ENCODE assay signal across 16 cellular contexts in genomic region chr4:146269228-146269653, GRCh38. TPM values are rescaled to one million over a fixed set of nuclear protein-coding genes. Genes with fewer than 3 reads are reported as not detected.
DNase-seq lines count a peak whose midpoint lies in the region; ATAC-seq lines count a peak whose summit lies in the region.
"Had no signal": no experiment of that assay in that cellular context is flagged by ENCODE, and none has a peak within 500 bp of the region (broad histone marks: within the 10 kb centered on the region; RNA-seq: fewer than 3 reads in every experiment).

No MANE protein-coding gene starts in this region.

- H3K9me3 Mint-ChIP-seq in T-helper 2 cell treated with Interferon-gamma antibody and Interleukin-4, amounts not matched to agents 5 μg/mL and 100 μg/mL, for 36 hours: no peaks in the 10 kb centered on the region
- H3K9me3 Mint-ChIP-seq: stimulated activated naive CD8-positive, alpha-beta T cell treated with anti-CD3 and anti-CD28 coated beads, Interleukin-15, Interleukin-2, amounts not matched to agents 100 ng/mL and 50 ng/mL, for 24 hours had no signal

- H3K27me3 Mint-ChIP-seq in T-helper 2 cell treated with Interferon-gamma antibody and Interleukin-4, amounts not matched to agents 5 μg/mL and 100 μg/mL, for 36 hours (ENCODE audit: low read depth): no peaks in the 10 kb centered on the region
- H3K27me3 Mint-ChIP-seq: activated CD4-positive, alpha-beta T cell treated with anti-CD3 and anti-CD28 coated beads for 36 hours; stimulated activated naive CD8-positive, alpha-beta T cell treated with anti-CD3 and anti-CD28 coated beads, Interleukin-15, Interleukin-2, amounts not matched to agents 100 ng/mL and 50 ng/mL, for 24 hours had no signal

- H3K4me1 Mint-ChIP-seq in T-helper 2 cell treated with Interferon-gamma antibody and Interleukin-4, amounts not matched to agents 5 μg/mL and 100 μg/mL, for 36 hours (ENCODE audit: low read depth): no peaks in the 10 kb centered on the region

- H3K4me3 Mint-ChIP-seq in T-helper 2 cell treated with Interferon-gamma antibody and Interleukin-4, amounts not matched to agents 5 μg/mL and 100 μg/mL, for 36 hours: no peak overlapping the region
- H3K4me3 Mint-ChIP-seq: activated CD4-positive, alpha-beta T cell treated with anti-CD3 and anti-CD28 coated beads for 36 hours; stimulated activated naive CD8-positive, alpha-beta T cell treated with anti-CD3 and anti-CD28 coated beads, Interleukin-15, Interleukin-2, amounts not matched to agents 100 ng/mL and 50 ng/mL, for 24 hours had no signal

- in situ Hi-C loops in G401 (cut with HindIII; ENCODE audit: low sequenced_read_pairs): no loop called here

- peaks cover 2% of the 10 kb centered on the region for H3K36me3 Mint-ChIP-seq in T-helper 2 cell treated with Interferon-gamma antibody and Interleukin-4, amounts not matched to agents 5 μg/mL and 100 μg/mL, for 36 hours (ENCODE audit: low read depth)

- intact Hi-C loops in sciatic nerve (cut with DNase I): no loop called here

- no peak overlapping the region for H3K27ac Mint-ChIP-seq in T-helper 2 cell treated with Interferon-gamma antibody and Interleukin-4, amounts not matched to agents 5 μg/mL and 100 μg/mL, for 36 hours
- H3K27ac Mint-ChIP-seq: activated CD4-positive, alpha-beta T cell treated with anti-CD3 and anti-CD28 coated beads for 36 hours had no signal

- DNase-seq in G401 (ENCODE audit: low spot score): no peak
- DNase-seq in T-helper 2 cell treated with Interferon-gamma antibody and Interleukin-4, amounts not matched to agents 5 μg/mL and 100 μg/mL, for 36 hours (ENCODE audit: low spot score): no peak
- no peak for DNase-seq in sciatic nerve (ENCODE audit: low spot score)
- DNase-seq in NCI-H2081 treated with DMSO at 0.1 percent for 48 hours (lab: John Stamatoyannopoulos, UW): no peak
- DNase-seq: activated CD4-positive, alpha-beta T cell treated with anti-CD3 and anti-CD28 coated beads for 36 hours; esophagus squamous epithelium; mesendoderm; NCI-H748 treated with DMSO at 0.1 percent for 48 hours; SK-N-SH; stimulated activated CD4-positive, alpha-beta T cell treated with anti-CD3 and anti-CD28 coated beads, Interleukin-2, amount 100 ng/mL, for 24 hours had no signal

- ATAC-seq in GM18498 (IDR thresholded peaks at IDR 0.05; ENCODE audit: unreplicated experiment) (peak; percentile 52), GM19438 (IDR thresholded peaks at IDR 0.05; ENCODE audit: low read depth, unreplicated experiment) (peak; percentile 68), HG02763 (IDR thresholded peaks at IDR 0.05; ENCODE audit: unreplicated experiment) (peak; percentile 52), HG03432 (IDR thresholded peaks at IDR 0.05; ENCODE audit: unreplicated experiment) (peak; percentile 54), sciatic nerve (no peak)
- ATAC-seq: activated CD4-positive, alpha-beta T cell treated with anti-CD3 and anti-CD28 coated beads for 36 hours had no signal

RNA-seq across cellular contexts. Expression of gene REELD1, which starts 54.9 kb away (rescaled TPM):
- not detected in 2 replicates for total RNA-seq in G401 (2014; rRNA removed; shearing (Covaris generic))
- 0.62 TPM for total RNA-seq in sciatic nerve
- total RNA-seq: cardiac muscle cell, esophagus squamous epithelium had no signal
